Comparison of ENCODE assay signal across 12 cellular contexts in the genomic region with DNA sequence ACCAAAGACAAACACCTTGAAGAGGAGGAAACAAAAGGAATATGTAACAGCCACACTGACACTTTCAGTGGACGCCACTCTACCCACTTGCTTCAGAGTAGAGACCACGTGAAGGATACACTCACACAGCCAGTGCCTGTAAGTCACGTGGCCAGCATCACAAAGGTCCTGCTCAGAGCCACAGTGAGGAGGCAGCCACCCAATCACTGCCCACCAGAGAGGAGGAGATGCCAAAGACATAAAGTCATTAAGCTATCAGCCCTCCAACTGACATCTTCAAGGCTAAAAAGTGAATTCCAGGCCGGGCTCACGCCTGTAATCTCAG. TPM values are rescaled to one million over a fixed set of nuclear protein-coding genes. Genes with fewer than 3 reads are reported as not detected.
DNase-seq lines count a peak whose midpoint lies in the region; ATAC-seq and TF ChIP-seq lines count a peak whose summit lies in the region.
"Had no signal": no experiment of that assay in that cellular context is flagged by ENCODE, and none has a peak within 500 bp of the region (broad histone marks: within the 10 kb centered on the region; RNA-seq: fewer than 3 reads in every experiment).

No MANE protein-coding gene starts in this region.

- H3K4me1 ChIP-seq in breast epithelium: no peaks in the 10 kb centered on the region

- POLR2A ChIA-PET in MCF 10A (lab: Yijun Ruan, JAX): no interaction called here

- no TSS peak for BruUV-seq in MCF 10A (replicated peaks; lab: Mats Ljungman, UMichigan)

- H3K36me3 Mint-ChIP-seq in MCF 10A (ENCODE audit: insufficient read depth, unreplicated experiment): peaks cover 48% of the 10 kb centered on the region
- peaks cover 39% of the 10 kb centered on the region for H3K36me3 Mint-ChIP-seq in T-helper 1 cell treated with Interleukin-12 subunit alpha and Interleukin-12 subunit beta and Interleukin-4 antibody, amounts not matched to agents 30 μg/mL and 1 μg/mL, for 36 hours (ENCODE audit: low read depth)
- peaks cover 21% of the 10 kb centered on the region for H3K36me3 Mint-ChIP-seq in central memory CD8-positive, alpha-beta T cell (ENCODE audit: insufficient read depth)

- no peak overlapping the region for H3K27ac ChIP-seq in breast epithelium

- H3K4me1 Mint-ChIP-seq in MCF 10A (ENCODE audit: insufficient read depth, unreplicated experiment): no peaks in the 10 kb centered on the region
- H3K4me1 Mint-ChIP-seq in T-helper 1 cell treated with Interleukin-12 subunit alpha and Interleukin-12 subunit beta and Interleukin-4 antibody, amounts not matched to agents 30 μg/mL and 1 μg/mL, for 36 hours (ENCODE audit: low read depth): peaks cover 26% of the 10 kb centered on the region
- peaks cover 25% of the 10 kb centered on the region for H3K4me1 Mint-ChIP-seq in central memory CD8-positive, alpha-beta T cell

- H3K9me3 Mint-ChIP-seq in MCF 10A (ENCODE audit: unreplicated experiment): no peaks in the 10 kb centered on the region
- H3K9me3 Mint-ChIP-seq in T-helper 1 cell treated with Interleukin-12 subunit alpha and Interleukin-12 subunit beta and Interleukin-4 antibody, amounts not matched to agents 30 μg/mL and 1 μg/mL, for 36 hours: no peaks in the 10 kb centered on the region
- H3K9me3 Mint-ChIP-seq in central memory CD8-positive, alpha-beta T cell: no peaks in the 10 kb centered on the region

- CTCF ChIA-PET in MCF 10A (lab: Yijun Ruan, JAX): no interaction called here

- H3K9me3 ChIP-seq in breast epithelium: no peaks in the 10 kb centered on the region

- TF ChIP-seq POLR2A in breast epithelium (IDR thresholded peaks at IDR 0.05): no peak

- ATAC-seq in central memory CD8-positive, alpha-beta T cell (replicated peaks; ENCODE audit: extremely low read depth, poor library complexity, severe bottlenecking): peak; percentile 70
- peak; percentile 52 for ATAC-seq in stimulated activated naive CD8-positive, alpha-beta T cell treated with anti-CD3 and anti-CD28 coated beads, Interleukin-15, Interleukin-2, amounts not matched to agents 100 U/mL and 50 U/mL, for 24 hours
- ATAC-seq in omental fat pad (ENCODE audit: low FRiP score): no peak

- H3K4me3 Mint-ChIP-seq in MCF 10A (ENCODE audit: unreplicated experiment): no peak overlapping the region
- peak overlapping the region; percentile 66 for H3K4me3 Mint-ChIP-seq in T-helper 1 cell treated with Interleukin-12 subunit alpha and Interleukin-12 subunit beta and Interleukin-4 antibody, amounts not matched to agents 30 μg/mL and 1 μg/mL, for 36 hours
- H3K4me3 Mint-ChIP-seq in central memory CD8-positive, alpha-beta T cell: peak overlapping the region; percentile 83

- intact Hi-C loops in MCF 10A (cut with micrococcal nuclease) (no loop called here), breast epithelium (cut with DNase I; ENCODE audit: low total_unique reads) (no loop called here)

- H3K27me3 ChIP-seq in breast epithelium: no peaks in the 10 kb centered on the region

- DNase-seq in MCF 10A (ENCODE audit: unreplicated experiment): no peak
- no peak for DNase-seq in breast epithelium (ENCODE audit: low spot score in 2 of 2)
- DNase-seq in central memory CD8-positive, alpha-beta T cell (ENCODE audit: low spot score in 2 of 2): no peak
- DNase-seq in stimulated activated naive CD8-positive, alpha-beta T cell treated with anti-CD3 and anti-CD28 coated beads, Interleukin-15, Interleukin-2, amounts not matched to agents 100 U/mL and 50 U/mL, for 24 hours: peak; percentile 25
- DNase-seq in omental fat pad (ENCODE audit: low spot score): no peak
- DNase-seq in NCI-H2107 (lab: John Stamatoyannopoulos, UW): no peak
- DNase-seq in NCI-H187 (lab: John Stamatoyannopoulos, UW): no peak
- DNase-seq: cortex of kidney had no signal

- TF ChIP-seq CTCF in MCF 10A (IDR thresholded peaks at IDR 0.05; ENCODE audit: unreplicated experiment) (no peak), breast epithelium (IDR thresholded peaks at IDR 0.05) (no peak), omental fat pad (IDR thresholded peaks at IDR 0.05) (no peak)

- no peak overlapping the region for H3K4me3 ChIP-seq in breast epithelium

- H3K27ac Mint-ChIP-seq in MCF 10A (ENCODE audit: low read depth, unreplicated experiment): peak overlapping the region; percentile 79
- peak overlapping the region; percentile 95 for H3K27ac Mint-ChIP-seq in T-helper 1 cell treated with Interleukin-12 subunit alpha and Interleukin-12 subunit beta and Interleukin-4 antibody, amounts not matched to agents 30 μg/mL and 1 μg/mL, for 36 hours
- peak overlapping the region; percentile 89 for H3K27ac Mint-ChIP-seq in central memory CD8-positive, alpha-beta T cell (ENCODE audit: low read depth)

- no peaks in the 10 kb centered on the region for H3K36me3 ChIP-seq in breast epithelium

- no peaks in the 10 kb centered on the region for H3K27me3 Mint-ChIP-seq in MCF 10A (ENCODE audit: insufficient read depth, unreplicated experiment)
- no peaks in the 10 kb centered on the region for H3K27me3 Mint-ChIP-seq in T-helper 1 cell treated with Interleukin-12 subunit alpha and Interleukin-12 subunit beta and Interleukin-4 antibody, amounts not matched to agents 30 μg/mL and 1 μg/mL, for 36 hours (ENCODE audit: low read depth)
- no peaks in the 10 kb centered on the region for H3K27me3 Mint-ChIP-seq in central memory CD8-positive, alpha-beta T cell

RNA-seq across cellular contexts. Expression of gene SLC37A3, which starts 39.6 kb away (rescaled TPM):
- total RNA-seq in MCF 10A (2022) (25.5 and 36.1 TPM in 2 replicates), breast epithelium (10 to 100 TPM; 64.0 to 89.8 (median 79.3) TPM), omental fat pad (100 to 1,000 TPM in 1 of 4 donors, 10 to 100 TPM in 3; 64.6 to 109 (median 72.7) TPM)

RNA-seq across cellular contexts. Expression of gene RAB19, which starts 45.1 kb away (rescaled TPM):
- total RNA-seq in MCF 10A (2022) (not detected in 2 replicates), breast epithelium (1 to 10 TPM in 2 of 3 donors, not detected in 1; 2.3 to 4.2 TPM), omental fat pad (1 to 10 TPM in 1 of 4 donors, not detected in 3; 1.3 TPM)
- total RNA-seq: lung microvascular endothelial cell, NCI-H460, SK-MEL-5 had no signal
